Comparison of ENCODE assay signal across 1 cellular context in genomic region chr10:45091968-45092367, GRCh38.
A peak's percentile ranks its signal among the peaks of the same experiment; 100 is the strongest.
TF ChIP-seq lines count a peak whose summit lies in the region.

No MANE protein-coding gene starts in this region.

TF ChIP-seq in Ishikawa, 13 proteins besides CTCF, POLR2A, EP300 and RAD21:
- TF ChIP-seq, protein P1, sequence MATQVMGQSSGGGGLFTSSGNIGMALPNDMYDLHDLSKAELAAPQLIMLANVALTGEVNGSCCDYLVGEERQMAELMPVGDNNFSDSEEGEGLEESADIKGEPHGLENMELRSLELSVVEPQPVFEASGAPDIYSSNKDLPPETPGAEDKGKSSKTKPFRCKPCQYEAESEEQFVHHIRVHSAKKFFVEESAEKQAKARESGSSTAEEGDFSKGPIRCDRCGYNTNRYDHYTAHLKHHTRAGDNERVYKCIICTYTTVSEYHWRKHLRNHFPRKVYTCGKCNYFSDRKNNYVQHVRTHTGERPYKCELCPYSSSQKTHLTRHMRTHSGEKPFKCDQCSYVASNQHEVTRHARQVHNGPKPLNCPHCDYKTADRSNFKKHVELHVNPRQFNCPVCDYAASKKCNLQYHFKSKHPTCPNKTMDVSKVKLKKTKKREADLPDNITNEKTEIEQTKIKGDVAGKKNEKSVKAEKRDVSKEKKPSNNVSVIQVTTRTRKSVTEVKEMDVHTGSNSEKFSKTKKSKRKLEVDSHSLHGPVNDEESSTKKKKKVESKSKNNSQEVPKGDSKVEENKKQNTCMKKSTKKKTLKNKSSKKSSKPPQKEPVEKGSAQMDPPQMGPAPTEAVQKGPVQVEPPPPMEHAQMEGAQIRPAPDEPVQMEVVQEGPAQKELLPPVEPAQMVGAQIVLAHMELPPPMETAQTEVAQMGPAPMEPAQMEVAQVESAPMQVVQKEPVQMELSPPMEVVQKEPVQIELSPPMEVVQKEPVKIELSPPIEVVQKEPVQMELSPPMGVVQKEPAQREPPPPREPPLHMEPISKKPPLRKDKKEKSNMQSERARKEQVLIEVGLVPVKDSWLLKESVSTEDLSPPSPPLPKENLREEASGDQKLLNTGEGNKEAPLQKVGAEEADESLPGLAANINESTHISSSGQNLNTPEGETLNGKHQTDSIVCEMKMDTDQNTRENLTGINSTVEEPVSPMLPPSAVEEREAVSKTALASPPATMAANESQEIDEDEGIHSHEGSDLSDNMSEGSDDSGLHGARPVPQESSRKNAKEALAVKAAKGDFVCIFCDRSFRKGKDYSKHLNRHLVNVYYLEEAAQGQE (IDR thresholded peaks at IDR 0.05; ENCODE audit: low read depth): no peak
- TF ChIP-seq EGR1 (IDR thresholded peaks at IDR 0.05) (no peak), NFIC (IDR thresholded peaks at IDR 0.05) (peak; percentile 28; the same call in 1 of the 2 replicates), YY1 (IDR thresholded peaks at IDR 0.05; ENCODE audit: low read depth) (no peak), ZBTB7A (IDR thresholded peaks at IDR 0.05; ENCODE audit: low read depth) (no peak), CEBPB (IDR thresholded peaks at IDR 0.05) (no peak), TCF12 (IDR thresholded peaks at IDR 0.05; ENCODE audit: low read depth) (no peak), TEAD4 (IDR thresholded peaks at IDR 0.05) (no peak)
